8 cellular contexts compared by ENCODE assay signal in genomic region chr3:170356596-170357175, GRCh38. TPM values are rescaled to one million over a fixed set of nuclear protein-coding genes. Genes with fewer than 3 reads are reported as not detected.
DNase-seq lines count a peak whose midpoint lies in the region; ATAC-seq and TF ChIP-seq lines count a peak whose summit lies in the region.

No MANE protein-coding gene starts in this region.

- WGBS in esophagus muscularis mucosa: 4% methylated on average over 8 of the region's 60 CpGs

- no peak for TF ChIP-seq CTCF in esophagus muscularis mucosa (IDR thresholded peaks at IDR 0.05)

- no peaks in the 10 kb centered on the region for H3K9me3 ChIP-seq in esophagus muscularis mucosa
- peaks cover 0 to 6% (median 0%) of the 10 kb centered on the region in 3 experiments for H3K9me3 ChIP-seq in naive thymus-derived CD4-positive, alpha-beta T cell (ENCODE audit: control insufficient read depth in 2 of 3, low read length in 3 of 3)

- H3K27me3 Mint-ChIP-seq in naive thymus-derived CD4-positive, alpha-beta T cell: peaks cover 0 to 26% (median 0%) of the 10 kb centered on the region in 5 donors

- H3K4me1 Mint-ChIP-seq in naive thymus-derived CD4-positive, alpha-beta T cell: peaks cover 25 to 63% (median 55%) of the 10 kb centered on the region in 7 donors

- TF ChIP-seq POLR2A in esophagus muscularis mucosa (IDR thresholded peaks at IDR 0.05; ENCODE audit: low read depth): no peak

- peak overlapping the region; percentile 64 to 94 (median 91) for H3K27ac Mint-ChIP-seq in naive thymus-derived CD4-positive, alpha-beta T cell

- ATAC-seq in GM18873 (IDR thresholded peaks at IDR 0.05; ENCODE audit: low FRiP score, unreplicated experiment): peak; percentile 28
- peak; percentile 27 for ATAC-seq in HG03103 (IDR thresholded peaks at IDR 0.05; ENCODE audit: low read depth, unreplicated experiment)
- peak; percentile 40 for ATAC-seq in naive thymus-derived CD4-positive, alpha-beta T cell

- POLR2A ChIA-PET in naive thymus-derived CD4-positive, alpha-beta T cell (lab: Charles Lee): interaction anchor here (0.6 to 3.8 kb wide), 11 partner anchors 9 to 592 kb away, joined by 3 to 18 read pairs (median 6); partner anchors contain the start of genes MYNN, PHC3 and TERC

- CTCF ChIA-PET in naive thymus-derived CD4-positive, alpha-beta T cell (lab: Charles Lee): interaction anchor here (0.6 to 1.5 kb wide), 6 partner anchors 13 to 491 kb away, joined by 3 to 7 read pairs (median 3); no protein-coding TSS in a partner anchor

- H3K4me1 ChIP-seq in esophagus muscularis mucosa: peaks cover 22 to 49% (median 46%) of the 10 kb centered on the region in 4 donors
- peaks cover 7 to 13% of the 10 kb centered on the region in 2 donors for H3K4me1 ChIP-seq in naive thymus-derived CD4-positive, alpha-beta T cell (ENCODE audit: control insufficient read depth in 2 of 2, insufficient read depth in 2 of 2, low read length in 2 of 2)

- intact Hi-C loops in esophagus muscularis mucosa (cut with DNase I): loop anchor here (5.0 kb wide), 2 partner anchors 44 to 134 kb away; partner anchors contain the start of gene PRKCI
- intact Hi-C loops in naive thymus-derived CD4-positive, alpha-beta T cell (cut with micrococcal nuclease): loop anchor here (1.0 to 10.0 kb wide), 22 partner anchors 44 to 1751 kb away; partner anchors contain the start of genes EIF5A2 (in 2 of the 2), FNDC3B (in 2 of the 2), PHC3 (in 2 of the 2) and PRKCI (in 2 of the 2)

- H3K4me3 Mint-ChIP-seq in naive thymus-derived CD4-positive, alpha-beta T cell: peak overlapping the region; percentile 64 to 95 (median 79)

- H3K27ac ChIP-seq in esophagus muscularis mucosa (replicated peaks in 1 of 4): peak overlapping the region; percentile 97 to 100 (median 98)
- H3K27ac ChIP-seq in naive thymus-derived CD4-positive, alpha-beta T cell (ENCODE audit: low read depth, low read length): peak overlapping the region; percentile 67

- no peak for TF ChIP-seq EP300 in esophagus muscularis mucosa (IDR thresholded peaks at IDR 0.05)

- H3K36me3 Mint-ChIP-seq in naive thymus-derived CD4-positive, alpha-beta T cell: peaks cover 5 to 27% (median 22%) of the 10 kb centered on the region in 5 donors

- H3K4me3 ChIP-seq in esophagus muscularis mucosa: peak overlapping the region; percentile 77 to 96 (median 96)
- H3K4me3 ChIP-seq in naive thymus-derived CD4-positive, alpha-beta T cell (ENCODE audit: low read length): peak overlapping the region; percentile 30

- peaks cover 0 to 19% (median 4%) of the 10 kb centered on the region in 4 donors for H3K36me3 ChIP-seq in esophagus muscularis mucosa
- H3K36me3 ChIP-seq in naive thymus-derived CD4-positive, alpha-beta T cell (ENCODE audit: control insufficient read depth in 2 of 3, insufficient read depth in 3 of 3, low read length in 3 of 3): peaks cover 0 to 11% (median 0%) of the 10 kb centered on the region in 3 experiments

- H3K9me3 Mint-ChIP-seq in naive thymus-derived CD4-positive, alpha-beta T cell: peaks cover 0 to 20% (median 5%) of the 10 kb centered on the region in 11 donors

- DNase-seq in Ammon's horn (ENCODE audit: low spot score) (peak; percentile 61), NCI-H774 (lab: John Stamatoyannopoulos, UW) (peak; percentile 95), esophagus muscularis mucosa (ENCODE audit: extremely low spot score) (peak; percentile 95)
- DNase-seq in activated CD8-positive, alpha-beta memory T cell treated with anti-CD3 and anti-CD28 coated beads, Interleukin-2, amount 50 U/mL, for 48 hours: peak; percentile 78
- DNase-seq in naive thymus-derived CD4-positive, alpha-beta T cell: peak in 5 of 9 donors; percentile 37 to 78 (median 51)
- DNase-seq in stimulated activated naive CD4-positive, alpha-beta T cell treated with Interleukin-2 at 50 U/mL for 16 hours (lab: John Stamatoyannopoulos, UW): peak; percentile 52

- no peaks in the 10 kb centered on the region for H3K27me3 ChIP-seq in esophagus muscularis mucosa
- no peaks in the 10 kb centered on the region for H3K27me3 ChIP-seq in naive thymus-derived CD4-positive, alpha-beta T cell (ENCODE audit: control insufficient read depth in 2 of 2, insufficient read depth in 2 of 2, low read length in 2 of 2)

RNA-seq across cellular contexts. Expression of gene SKIL, which starts 0.8 kb away (rescaled TPM):
- 10 to 100 TPM; 34.7 to 54.4 (median 39.5) TPM for total RNA-seq in esophagus muscularis mucosa
- total RNA-seq in naive thymus-derived CD4-positive, alpha-beta T cell: 10 to 100 TPM; 19.1 to 80.5 (median 40.9) TPM
- polyA plus RNA-seq in naive thymus-derived CD4-positive, alpha-beta T cell: 1 to 10 TPM; 4.7 to 6.0 TPM

Comparison
In these comparisons a context has a peak if more than half of its experiments do, and no peak if none do; other contexts are left out.
1. Peak in every context shown above with its lines: DNase-seq, ATAC-seq, H3K4me3 ChIP-seq and H3K27ac ChIP-seq.